In genomic region chr16:89761304-89761922, GRCh38 we compare ENCODE assay signal across 13 cellular contexts. TPM values are rescaled to one million over a fixed set of nuclear protein-coding genes. Genes with fewer than 3 reads are reported as not detected.
DNase-seq lines count a peak whose midpoint lies in the region; ATAC-seq and TF ChIP-seq lines count a peak whose summit lies in the region.
"Had no signal": no experiment of that assay in that cellular context is flagged by ENCODE, and none has a peak within 500 bp of the region (broad histone marks: within the 10 kb centered on the region; RNA-seq: fewer than 3 reads in every experiment).

No MANE protein-coding gene starts in this region.

- peak overlapping the region in 1 of 10 donors; percentile 74 for H3K27ac ChIP-seq in heart right ventricle
- H3K27ac ChIP-seq: hepatocyte had no signal

- no peaks in the 10 kb centered on the region for H3K9me3 Mint-ChIP-seq in activated T-cell treated with anti-CD3 and anti-CD28 coated beads, Interleukin-2, amount 50 U/mL, for 4 hours
- no peaks in the 10 kb centered on the region for H3K9me3 Mint-ChIP-seq in T-helper 2 cell treated with Interferon-gamma antibody and Interleukin-4, amounts not matched to agents 5 μg/mL and 100 μg/mL, for 36 hours
- no peaks in the 10 kb centered on the region for H3K9me3 Mint-ChIP-seq in immature natural killer cell
- no peaks in the 10 kb centered on the region for H3K9me3 Mint-ChIP-seq in stimulated activated naive CD8-positive, alpha-beta T cell treated with anti-CD3 and anti-CD28 coated beads, Interleukin-15, amount 100 ng/mL, for 72 hours
- H3K9me3 Mint-ChIP-seq: nephron had no signal

- peaks cover 0 to 34% (median 0%) of the 10 kb centered on the region in 9 donors for H3K4me1 ChIP-seq in heart right ventricle

- peak in 1 of 2 donors; percentile 41 for ATAC-seq in activated T-cell treated with anti-CD3 and anti-CD28 coated beads, Interleukin-2, amount 50 U/mL, for 4 hours
- no peak for ATAC-seq in stimulated activated naive CD8-positive, alpha-beta T cell treated with anti-CD3 and anti-CD28 coated beads, Interleukin-15, amount 100 ng/mL, for 72 hours
- no peak for ATAC-seq in heart right ventricle
- ATAC-seq: esophagus mucosa had no signal

- H3K9me3 ChIP-seq in heart right ventricle, result no peaks in the 10 kb centered on the region

- WGBS in heart right ventricle, 2 donors, result 88 to 90% methylated on average over 17 of the region's 17 CpGs

- peak overlapping the region; percentile 91 for H3K27ac Mint-ChIP-seq in T-helper 2 cell treated with Interferon-gamma antibody and Interleukin-4, amounts not matched to agents 5 μg/mL and 100 μg/mL, for 36 hours
- peak overlapping the region; percentile 93 to 100 (median 98) for H3K27ac Mint-ChIP-seq in immature natural killer cell
- peak overlapping the region; percentile 83 to 90 for H3K27ac Mint-ChIP-seq in stimulated activated naive CD8-positive, alpha-beta T cell treated with anti-CD3 and anti-CD28 coated beads, Interleukin-15, amount 100 ng/mL, for 72 hours
- H3K27ac Mint-ChIP-seq: nephron had no signal

- no peak for DNase-seq in activated T-cell treated with anti-CD3 and anti-CD28 coated beads, Interleukin-2, amount 50 U/mL, for 4 hours
- no peak for DNase-seq in activated T-cell treated with anti-CD3 and anti-CD28 coated beads for 4 hours
- no peak for DNase-seq in T-helper 2 cell treated with Interferon-gamma antibody and Interleukin-4, amounts not matched to agents 5 μg/mL and 100 μg/mL, for 36 hours (ENCODE audit: low spot score)
- peak; percentile 42 to 57 (median 56) for DNase-seq in immature natural killer cell
- DNase-seq in stimulated activated naive CD8-positive, alpha-beta T cell treated with anti-CD3 and anti-CD28 coated beads, Interleukin-15, amount 100 ng/mL, for 72 hours, result no peak
- no peak for DNase-seq in heart right ventricle
- no peak for DNase-seq in NCI-H748 treated with DMSO at 0.1 percent for 48 hours (lab: John Stamatoyannopoulos, UW)
- DNase-seq in erythroblast (lab: John Stamatoyannopoulos, UW), result no peak
- DNase-seq: activated CD4-positive, alpha-beta T cell treated with anti-CD3 and anti-CD28 coated beads, Interleukin-2, amount 50 U/mL, for 4 hours; NCI-H2107 had no signal

- intact Hi-C loops in heart right ventricle (cut with DNase I), result loop anchor here in 1 of 10 donors (5.0 kb wide), 1 partner anchor 314 kb away; no protein-coding TSS in a partner anchor

- H3K36me3 ChIP-seq in heart right ventricle, result peaks cover 0 to 37% (median 0%) of the 10 kb centered on the region in 9 donors

- no peak for TF ChIP-seq CTCF in heart right ventricle (IDR thresholded peaks at IDR 0.05)

- H3K4me1 Mint-ChIP-seq in activated T-cell treated with anti-CD3 and anti-CD28 coated beads, Interleukin-2, amount 50 U/mL, for 4 hours (ENCODE audit: low read depth), result peaks cover 48% of the 10 kb centered on the region
- H3K4me1 Mint-ChIP-seq in T-helper 2 cell treated with Interferon-gamma antibody and Interleukin-4, amounts not matched to agents 5 μg/mL and 100 μg/mL, for 36 hours (ENCODE audit: low read depth), result peaks cover 30% of the 10 kb centered on the region
- peaks cover 45 to 54% of the 10 kb centered on the region in 2 donors for H3K4me1 Mint-ChIP-seq in immature natural killer cell
- peaks cover 42% of the 10 kb centered on the region for H3K4me1 Mint-ChIP-seq in stimulated activated naive CD8-positive, alpha-beta T cell treated with anti-CD3 and anti-CD28 coated beads, Interleukin-15, amount 100 ng/mL, for 72 hours
- H3K4me1 Mint-ChIP-seq: nephron had no signal

- H3K27me3 ChIP-seq in heart right ventricle, result no peaks in the 10 kb centered on the region
- H3K27me3 ChIP-seq: hepatocyte had no signal

- H3K27me3 Mint-ChIP-seq in activated T-cell treated with anti-CD3 and anti-CD28 coated beads, Interleukin-2, amount 50 U/mL, for 4 hours (ENCODE audit: low read depth), result no peaks in the 10 kb centered on the region
- no peaks in the 10 kb centered on the region for H3K27me3 Mint-ChIP-seq in T-helper 2 cell treated with Interferon-gamma antibody and Interleukin-4, amounts not matched to agents 5 μg/mL and 100 μg/mL, for 36 hours (ENCODE audit: low read depth)
- H3K27me3 Mint-ChIP-seq in immature natural killer cell (ENCODE audit: low read depth in 3 of 3), result peaks cover 5 to 19% (median 7%) of the 10 kb centered on the region in 3 donors
- H3K27me3 Mint-ChIP-seq in stimulated activated naive CD8-positive, alpha-beta T cell treated with anti-CD3 and anti-CD28 coated beads, Interleukin-15, amount 100 ng/mL, for 72 hours, result no peaks in the 10 kb centered on the region

- H3K36me3 Mint-ChIP-seq in activated T-cell treated with anti-CD3 and anti-CD28 coated beads, Interleukin-2, amount 50 U/mL, for 4 hours (ENCODE audit: insufficient read depth), result no peaks in the 10 kb centered on the region
- peaks cover 59% of the 10 kb centered on the region for H3K36me3 Mint-ChIP-seq in T-helper 2 cell treated with Interferon-gamma antibody and Interleukin-4, amounts not matched to agents 5 μg/mL and 100 μg/mL, for 36 hours (ENCODE audit: low read depth)
- peaks cover 3 to 28% (median 9%) of the 10 kb centered on the region in 3 donors for H3K36me3 Mint-ChIP-seq in immature natural killer cell

- peak overlapping the region; percentile 78 for H3K4me3 Mint-ChIP-seq in activated T-cell treated with anti-CD3 and anti-CD28 coated beads, Interleukin-2, amount 50 U/mL, for 4 hours
- peak overlapping the region; percentile 83 for H3K4me3 Mint-ChIP-seq in T-helper 2 cell treated with Interferon-gamma antibody and Interleukin-4, amounts not matched to agents 5 μg/mL and 100 μg/mL, for 36 hours
- peak overlapping the region; percentile 84 to 98 (median 91) for H3K4me3 Mint-ChIP-seq in immature natural killer cell
- H3K4me3 Mint-ChIP-seq in stimulated activated naive CD8-positive, alpha-beta T cell treated with anti-CD3 and anti-CD28 coated beads, Interleukin-15, amount 100 ng/mL, for 72 hours, result peak overlapping the region; percentile 75 to 81
- H3K4me3 Mint-ChIP-seq: nephron had no signal

- TF ChIP-seq POLR2A in erythroblast (IDR thresholded peaks at IDR 0.05; ENCODE audit: low read length), result no peak

- H3K4me3 ChIP-seq in heart right ventricle, result peak overlapping the region in 2 of 10 donors; percentile 8 to 44
- H3K4me3 ChIP-seq: hepatocyte had no signal

RNA-seq across cellular contexts. Expression of gene ZNF276, which starts 40.1 kb away (rescaled TPM):
- total RNA-seq in activated T-cell treated with anti-CD3 and anti-CD28 coated beads, Interleukin-2, amount 50 U/mL, for 4 hours, result 10 to 100 TPM; 33.1 to 40.7 (median 35.5) TPM
- polyA plus RNA-seq in immature natural killer cell (10 to 100 TPM; 20.6 to 91.6 (median 30.0) TPM), heart right ventricle (10 to 100 TPM; 12.2 to 29.3 TPM)
- total RNA-seq in heart right ventricle, result 10 to 100 TPM in 9 of 10 donors, 1 to 10 TPM in 1; 8.2 to 16.0 (median 12.8) TPM

RNA-seq across cellular contexts. Expression of gene VPS9D1, which starts 40.7 kb away (rescaled TPM):
- 1 to 10 TPM; 2.2 to 4.8 (median 2.9) TPM for total RNA-seq in activated T-cell treated with anti-CD3 and anti-CD28 coated beads, Interleukin-2, amount 50 U/mL, for 4 hours
- polyA plus RNA-seq in immature natural killer cell, result 1 to 10 TPM in 1 of 3 donors, under 1 TPM in 2; 0.65 to 1.3 (median 0.96) TPM
- total RNA-seq in heart right ventricle, result 10 to 100 TPM in 9 of 10 donors, 1 to 10 TPM in 1; 9.3 to 15.6 (median 11.8) TPM
- polyA plus RNA-seq in heart right ventricle, result 10 to 100 TPM in 1 of 2 donors, 1 to 10 TPM in 1; 7.0 to 41.0 TPM

RNA-seq across cellular contexts. Expression of gene FANCA, which starts 55.0 kb away (rescaled TPM):
- 100 to 1,000 TPM in 1 of 3 donors, 10 to 100 TPM in 2; 76.3 to 100 (median 89.4) TPM for total RNA-seq in activated T-cell treated with anti-CD3 and anti-CD28 coated beads, Interleukin-2, amount 50 U/mL, for 4 hours
- polyA plus RNA-seq in immature natural killer cell (10 to 100 TPM in 2 of 3 donors, 1 to 10 TPM in 1; 8.7 to 21.6 (median 10.9) TPM), heart right ventricle (1 to 10 TPM; 2.8 to 4.0 TPM)
- 100 to 1,000 TPM in 1 of 10 donors, 1 to 10 TPM in 9; 1.0 to 101 (median 2.0) TPM for total RNA-seq in heart right ventricle

RNA-seq across cellular contexts. Expression of gene SPATA2L, which starts 59.9 kb away (rescaled TPM):
- 10 to 100 TPM; 13.6 to 16.4 (median 14.3) TPM for total RNA-seq in activated T-cell treated with anti-CD3 and anti-CD28 coated beads, Interleukin-2, amount 50 U/mL, for 4 hours
- polyA plus RNA-seq in immature natural killer cell, result 10 to 100 TPM in 2 of 3 donors, 1 to 10 TPM in 1; 4.7 to 14.5 (median 13.4) TPM
- 1 to 10 TPM; 1.9 to 4.1 (median 2.9) TPM for total RNA-seq in heart right ventricle
- polyA plus RNA-seq in heart right ventricle, result 10 to 100 TPM in 1 of 2 donors, 1 to 10 TPM in 1; 3.2 to 13.0 TPM

Comparison
In these comparisons a context has a peak if more than half of its experiments do, and no peak if none do; other contexts are left out.
1. DNase-seq: peak in immature natural killer cell (3 of 3); none in activated T-cell treated with anti-CD3 and anti-CD28 coated beads, Interleukin-2, amount 50 U/mL, for 4 hours (single experiment), activated T-cell treated with anti-CD3 and anti-CD28 coated beads for 4 hours (single experiment), T-helper 2 cell treated with Interferon-gamma antibody and Interleukin-4, amounts not matched to agents 5 μg/mL and 100 μg/mL, for 36 hours (single experiment), stimulated activated naive CD8-positive, alpha-beta T cell treated with anti-CD3 and anti-CD28 coated beads, Interleukin-15, amount 100 ng/mL, for 72 hours (0 of 2), heart right ventricle (0 of 2), NCI-H748 treated with DMSO at 0.1 percent for 48 hours (single experiment) and erythroblast (0 of 2).
2. Peak in every context shown above with its lines, with median percentiles within 50 percentile points of each other: H3K4me3 Mint-ChIP-seq and H3K27ac Mint-ChIP-seq.